Comparison of ENCODE assay signal across 23 cellular contexts in genomic region chr11:120882237-120882636, GRCh38.
"Had no signal": no experiment of that assay in that cellular context is flagged by ENCODE, and none has a peak within 500 bp of the region (broad histone marks: within the 10 kb centered on the region; RNA-seq: fewer than 3 reads in every experiment).

No MANE protein-coding gene starts in this region.

- H3K9me3 Mint-ChIP-seq: naive thymus-derived CD4-positive, alpha-beta T cell; stimulated activated naive B cell treated with anti-CD40 and anti-IgM and Interleukin-4, amounts not matched to agents 10 μg/mL and 1 μg/mL and 100 μg/mL, for 72 hours; stimulated activated naive CD8-positive, alpha-beta T cell treated with anti-CD3 and anti-CD28 coated beads, Interleukin-15, amount 100 ng/mL, for 72 hours had no signal

- H3K36me3 ChIP-seq: colonic mucosa, esophagus squamous epithelium, gastroesophageal sphincter, right atrium auricular region, sigmoid colon, thoracic aorta, transverse colon had no signal

- H3K27me3 ChIP-seq: colonic mucosa, right atrium auricular region, sigmoid colon had no signal

- H3K27ac ChIP-seq: colonic mucosa, right atrium auricular region, skin epidermis, transverse colon had no signal

- DNase-seq: colonic mucosa; dermis blood vessel endothelial cell; esophagus squamous epithelium; foreskin fibroblast; glutamatergic neuron; immature natural killer cell; kidney; left colon; left ventricle myocardium superior; mesendoderm; naive thymus-derived CD4-positive, alpha-beta T cell; sigmoid colon; stimulated activated CD4-positive, alpha-beta T cell treated with anti-CD3 and anti-CD28 coated beads, Interleukin-2, amount 100 ng/mL, for 24 hours; stimulated activated CD4-positive, alpha-beta T cell treated with anti-CD3 and anti-CD28 coated beads, Interleukin-4, amount 100 ng/mL, for 4 hours; stimulated activated naive B cell treated with anti-CD40 and anti-IgM and Interleukin-4, amounts not matched to agents 10 μg/mL and 1 μg/mL and 100 μg/mL, for 72 hours; stimulated activated naive CD8-positive, alpha-beta T cell treated with anti-CD3 and anti-CD28 coated beads, Interleukin-15, amount 100 ng/mL, for 72 hours; transverse colon had no signal

- H3K27ac Mint-ChIP-seq: naive thymus-derived CD4-positive, alpha-beta T cell; stimulated activated naive B cell treated with anti-CD40 and anti-IgM and Interleukin-4, amounts not matched to agents 10 μg/mL and 1 μg/mL and 100 μg/mL, for 72 hours; stimulated activated naive CD8-positive, alpha-beta T cell treated with anti-CD3 and anti-CD28 coated beads, Interleukin-15, amount 100 ng/mL, for 72 hours had no signal

- H3K4me1 ChIP-seq: colonic mucosa, sigmoid colon, transverse colon had no signal

- H3K36me3 Mint-ChIP-seq: naive thymus-derived CD4-positive, alpha-beta T cell; stimulated activated naive B cell treated with anti-CD40 and anti-IgM and Interleukin-4, amounts not matched to agents 10 μg/mL and 1 μg/mL and 100 μg/mL, for 72 hours had no signal

- H3K4me1 Mint-ChIP-seq: stimulated activated naive B cell treated with anti-CD40 and anti-IgM and Interleukin-4, amounts not matched to agents 10 μg/mL and 1 μg/mL and 100 μg/mL, for 72 hours; stimulated activated naive CD8-positive, alpha-beta T cell treated with anti-CD3 and anti-CD28 coated beads, Interleukin-15, amount 100 ng/mL, for 72 hours had no signal

- H3K4me3 ChIP-seq: colonic mucosa, esophagus squamous epithelium, gastroesophageal sphincter, lung, right atrium auricular region, sigmoid colon, skin epidermis, thoracic aorta, transverse colon had no signal

- FAIRE-seq: kidney had no signal

- H3K4me3 Mint-ChIP-seq: immature natural killer cell; naive thymus-derived CD4-positive, alpha-beta T cell; nephron progenitor cell; stimulated activated naive B cell treated with anti-CD40 and anti-IgM and Interleukin-4, amounts not matched to agents 10 μg/mL and 1 μg/mL and 100 μg/mL, for 72 hours; stimulated activated naive CD8-positive, alpha-beta T cell treated with anti-CD3 and anti-CD28 coated beads, Interleukin-15, amount 100 ng/mL, for 72 hours had no signal

- H3K9me3 ChIP-seq: colonic mucosa, esophagus squamous epithelium, sigmoid colon, thoracic aorta, transverse colon had no signal
